Comparison of ENCODE assay signal across 22 cellular contexts in genomic region chr10:97050205-97050745, GRCh38.
"Had no signal": no experiment of that assay in that cellular context is flagged by ENCODE, and none has a peak within 500 bp of the region (broad histone marks: within the 10 kb centered on the region; RNA-seq: fewer than 3 reads in every experiment).

No MANE protein-coding gene starts in this region.

- H3K27ac Mint-ChIP-seq: activated CD4-positive, alpha-beta T cell treated with anti-CD3 and anti-CD28 coated beads for 36 hours; activated naive CD8-positive, alpha-beta T cell treated with anti-CD3 and anti-CD28 coated beads for 36 hours; activated T-helper 1 cell treated with anti-CD3 and anti-CD28 coated beads, Interleukin-12 subunit alpha, Interleukin-12 subunit beta, Interleukin-2, Interleukin-4 antibody, amounts not matched to agents 30 ng/mL and 10 ng/mL and 1 ng/mL, durations not matched to agents 14 hours and 24 hours and 36 hours; dendritic cell treated with granulocyte-macrophage colony-stimulating factor and Interleukin-4, amounts not matched to agents 40 ng/mL and 50 ng/mL, for 4 days; T-helper 2 cell treated with Interferon-gamma antibody and Interleukin-4, amounts not matched to agents 5 μg/mL and 100 μg/mL, for 36 hours; WTC11 had no signal

- DNase-seq: activated CD4-positive, alpha-beta T cell treated with anti-CD3 and anti-CD28 coated beads for 36 hours; activated CD4-positive, alpha-beta T cell treated with anti-CD3 and anti-CD28 coated beads, Interleukin-2, amount 50 U/mL, for 48 hours; activated naive CD4-positive, alpha-beta T cell; activated naive CD8-positive, alpha-beta T cell treated with anti-CD3 and anti-CD28 coated beads for 36 hours; amniotic stem cell; effector CD8-positive, alpha-beta T cell; esophagus squamous epithelium; left colon; lower lobe of right lung; midbrain; stimulated activated CD8-positive, alpha-beta memory T cell treated with anti-CD3 and anti-CD28 coated beads, Interleukin-4, amount 100 ng/mL, for 48 hours; stimulated activated naive CD8-positive, alpha-beta T cell treated with anti-CD3 and anti-CD28 coated beads, Interleukin-15, Interleukin-2, amounts not matched to agents 100 U/mL and 50 U/mL, for 24 hours; substantia nigra had no signal

- H3K27me3 ChIP-seq: tibial nerve, vagina had no signal

- H3K9me3 ChIP-seq: esophagus squamous epithelium, lower lobe of right lung, neutrophil, tibial nerve, vagina had no signal

- H3K36me3 Mint-ChIP-seq: activated naive CD8-positive, alpha-beta T cell treated with anti-CD3 and anti-CD28 coated beads for 36 hours had no signal

- H3K4me3 ChIP-seq: esophagus squamous epithelium, lower lobe of right lung, tibial nerve, vagina had no signal

- H3K9me3 Mint-ChIP-seq: dendritic cell treated with granulocyte-macrophage colony-stimulating factor and Interleukin-4, amounts not matched to agents 40 ng/mL and 50 ng/mL, for 4 days had no signal

- H3K4me3 Mint-ChIP-seq: activated CD4-positive, alpha-beta T cell treated with anti-CD3 and anti-CD28 coated beads for 36 hours; activated naive CD8-positive, alpha-beta T cell treated with anti-CD3 and anti-CD28 coated beads for 36 hours; activated T-helper 1 cell treated with anti-CD3 and anti-CD28 coated beads, Interleukin-12 subunit alpha, Interleukin-12 subunit beta, Interleukin-2, Interleukin-4 antibody, amounts not matched to agents 30 ng/mL and 10 ng/mL and 1 ng/mL, durations not matched to agents 14 hours and 24 hours and 36 hours; dendritic cell treated with granulocyte-macrophage colony-stimulating factor and Interleukin-4, amounts not matched to agents 40 ng/mL and 50 ng/mL, for 4 days; T-helper 2 cell treated with Interferon-gamma antibody and Interleukin-4, amounts not matched to agents 5 μg/mL and 100 μg/mL, for 36 hours; WTC11 had no signal

- FAIRE-seq: endothelial cell of umbilical vein, TTC549 had no signal

- H3K27ac ChIP-seq: esophagus squamous epithelium, lower lobe of right lung, neutrophil, tibial nerve, vagina had no signal

- H3K36me3 ChIP-seq: esophagus squamous epithelium, lower lobe of right lung, neutrophil, vagina had no signal

- ATAC-seq: left colon; lower lobe of right lung; stimulated activated naive CD8-positive, alpha-beta T cell treated with anti-CD3 and anti-CD28 coated beads, Interleukin-15, Interleukin-2, amounts not matched to agents 100 U/mL and 50 U/mL, for 24 hours; WTC11 had no signal

- H3K4me1 ChIP-seq: lower lobe of right lung, tibial nerve, vagina had no signal
